Comparison of ENCODE assay signal across 8 cellular contexts in genomic region chr9:100066539-100066938, GRCh38. TPM values are rescaled to one million over a fixed set of nuclear protein-coding genes. Genes with fewer than 3 reads are reported as not detected.
DNase-seq lines count a peak whose midpoint lies in the region; ATAC-seq lines count a peak whose summit lies in the region.

No MANE protein-coding gene starts in this region.

- peaks cover 8% of the 10 kb centered on the region for H3K4me1 Mint-ChIP-seq in activated CD4-positive, alpha-beta T cell treated with anti-CD3 and anti-CD28 coated beads, Interleukin-2, amount 10 ng/mL, durations not matched to agents 7 days and 5 days

- peaks cover 8% of the 10 kb centered on the region for H3K36me3 Mint-ChIP-seq in activated CD4-positive, alpha-beta T cell treated with anti-CD3 and anti-CD28 coated beads, Interleukin-2, amount 10 ng/mL, durations not matched to agents 7 days and 5 days (ENCODE audit: low read depth)

- no peaks in the 10 kb centered on the region for H3K9me3 Mint-ChIP-seq in activated CD4-positive, alpha-beta T cell treated with anti-CD3 and anti-CD28 coated beads, Interleukin-2, amount 10 ng/mL, durations not matched to agents 7 days and 5 days

- POLR2A ChIA-PET in activated CD4-positive, alpha-beta T cell treated with anti-CD3 and anti-CD28 coated beads, Interleukin-2, amount 10 ng/mL, durations not matched to agents 7 days and 5 days (lab: Charles Lee) = no interaction called here

- CTCF ChIA-PET in activated CD4-positive, alpha-beta T cell treated with anti-CD3 and anti-CD28 coated beads, Interleukin-2, amount 10 ng/mL, durations not matched to agents 7 days and 5 days (lab: Charles Lee) = interaction anchor here (1.3 kb wide), 1 partner anchor 48 kb away, joined by 3 read pairs; no protein-coding TSS in a partner anchor

- no peak overlapping the region for H3K27ac Mint-ChIP-seq in activated CD4-positive, alpha-beta T cell treated with anti-CD3 and anti-CD28 coated beads, Interleukin-2, amount 10 ng/mL, durations not matched to agents 7 days and 5 days

- ATAC-seq in esophagus mucosa (no peak), HG03045 (IDR thresholded peaks at IDR 0.05; ENCODE audit: unreplicated experiment) (no peak)

- no peak overlapping the region for H3K4me3 Mint-ChIP-seq in activated CD4-positive, alpha-beta T cell treated with anti-CD3 and anti-CD28 coated beads, Interleukin-2, amount 10 ng/mL, durations not matched to agents 7 days and 5 days

- DNase-seq in GF-D8 (lab: John Stamatoyannopoulos, UW) = peak; percentile 63
- DNase-seq in H4 (ENCODE audit: low spot score) = peak; percentile 14
- peak; percentile 68 for DNase-seq in NCI-H82 (lab: John Stamatoyannopoulos, UW)
- peak; percentile 5 for DNase-seq in left kidney (ENCODE audit: low read depth, low spot score)
- DNase-seq in iPS-NIHi7 (ENCODE audit: extremely low spot score) = no peak
- no peak for DNase-seq in activated CD4-positive, alpha-beta T cell treated with anti-CD3 and anti-CD28 coated beads, Interleukin-2, amount 10 ng/mL, durations not matched to agents 7 days and 5 days

- H3K27me3 Mint-ChIP-seq in activated CD4-positive, alpha-beta T cell treated with anti-CD3 and anti-CD28 coated beads, Interleukin-2, amount 10 ng/mL, durations not matched to agents 7 days and 5 days = no peaks in the 10 kb centered on the region

RNA-seq across cellular contexts. Expression of gene ERP44, which starts 32.3 kb away (rescaled TPM):
- total RNA-seq in H4 (2014; rRNA removed; shearing (Covaris generic)) = 22.3 and 26.8 TPM in 2 replicates
- total RNA-seq in esophagus mucosa = 14.2 TPM
- 10 to 100 TPM; 16.9 to 18.8 TPM for total RNA-seq in activated CD4-positive, alpha-beta T cell treated with anti-CD3 and anti-CD28 coated beads, Interleukin-2, amount 10 ng/mL, durations not matched to agents 7 days and 5 days

RNA-seq across cellular contexts. Expression of gene INVS, which starts 32.5 kb away (rescaled TPM):
- 12.2 and 19.5 TPM in 2 replicates for total RNA-seq in H4 (2014; rRNA removed; shearing (Covaris generic))
- 8.6 TPM for total RNA-seq in esophagus mucosa
- 10 to 100 TPM; 15.8 to 16.9 TPM for total RNA-seq in activated CD4-positive, alpha-beta T cell treated with anti-CD3 and anti-CD28 coated beads, Interleukin-2, amount 10 ng/mL, durations not matched to agents 7 days and 5 days

Comparison
In these comparisons a context has a peak if more than half of its experiments do, and no peak if none do; other contexts are left out.
1. DNase-seq: peak in GF-D8 (single experiment), H4 (single experiment), NCI-H82 (single experiment) and left kidney (single experiment); none in iPS-NIHi7 (single experiment) and activated CD4-positive, alpha-beta T cell treated with anti-CD3 and anti-CD28 coated beads, Interleukin-2, amount 10 ng/mL, durations not matched to agents 7 days and 5 days (single experiment).